Comparison of ENCODE assay signal across 9 cellular contexts in the genomic region with DNA sequence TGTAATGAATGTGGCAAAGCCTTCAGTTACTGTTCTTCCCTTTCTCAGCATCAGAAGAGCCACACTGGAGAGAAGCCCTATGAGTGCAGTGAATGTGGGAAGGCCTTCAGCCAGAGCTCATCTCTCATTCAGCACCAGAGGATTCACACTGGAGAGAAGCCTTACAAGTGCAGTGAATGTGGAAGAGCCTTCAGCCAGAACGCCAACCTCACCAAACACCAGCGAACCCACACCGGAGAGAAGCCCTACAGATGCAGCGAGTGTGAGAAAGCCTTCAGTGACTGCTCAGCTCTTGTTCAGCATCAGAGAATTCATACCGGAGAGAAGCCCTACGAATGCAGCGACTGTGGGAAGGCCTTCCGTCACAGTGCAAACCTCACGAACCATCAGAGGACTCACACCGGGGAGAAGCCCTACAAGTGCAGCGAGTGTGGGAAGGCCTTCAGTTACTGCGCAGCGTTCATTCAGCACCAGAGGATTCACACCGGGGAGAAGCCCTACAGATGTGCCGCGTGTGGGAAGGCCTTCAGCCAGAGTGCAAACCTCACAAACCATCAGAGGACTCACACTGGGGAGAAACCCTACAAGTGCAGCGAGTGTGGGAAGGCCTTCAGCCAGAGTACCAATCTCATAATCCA. TPM values are rescaled to one million over a fixed set of nuclear protein-coding genes. Genes with fewer than 3 reads are reported as not detected.
A peak's percentile ranks its signal among the peaks of the same experiment; 100 is the strongest.
DNase-seq lines count a peak whose midpoint lies in the region; ATAC-seq lines count a peak whose summit lies in the region.
"Had no signal": no experiment of that assay in that cellular context is flagged by ENCODE, and none has a peak within 500 bp of the region (broad histone marks: within the 10 kb centered on the region; RNA-seq: fewer than 3 reads in every experiment).

No MANE protein-coding gene starts in this region.

- peaks cover 71% of the 10 kb centered on the region for H3K36me3 Mint-ChIP-seq in activated T-cell treated with anti-CD3 and anti-CD28 coated beads, Interleukin-2, amount 50 U/mL, for 4 hours (ENCODE audit: insufficient read depth)
- H3K36me3 Mint-ChIP-seq in central memory CD8-positive, alpha-beta T cell (ENCODE audit: insufficient read depth): peaks cover 70% of the 10 kb centered on the region

- peaks cover 27% of the 10 kb centered on the region for H3K4me1 Mint-ChIP-seq in activated T-cell treated with anti-CD3 and anti-CD28 coated beads, Interleukin-2, amount 50 U/mL, for 4 hours (ENCODE audit: low read depth)
- H3K4me1 Mint-ChIP-seq in central memory CD8-positive, alpha-beta T cell: peaks cover 23% of the 10 kb centered on the region

- H3K27ac Mint-ChIP-seq in central memory CD8-positive, alpha-beta T cell (ENCODE audit: low read depth): peak overlapping the region; percentile 16

- peaks cover 7% of the 10 kb centered on the region for H3K9me3 Mint-ChIP-seq in activated T-cell treated with anti-CD3 and anti-CD28 coated beads, Interleukin-2, amount 50 U/mL, for 4 hours
- H3K9me3 Mint-ChIP-seq in central memory CD8-positive, alpha-beta T cell: no peaks in the 10 kb centered on the region

- intact Hi-C loops in left cardiac atrium (cut with DNase I): no loop called here

- ATAC-seq in activated T-cell treated with anti-CD3 and anti-CD28 coated beads, Interleukin-2, amount 50 U/mL, for 4 hours: peak; percentile 13 to 16
- ATAC-seq in central memory CD8-positive, alpha-beta T cell (replicated peaks; ENCODE audit: extremely low read depth, poor library complexity, severe bottlenecking): no peak
- no peak for ATAC-seq in left cardiac atrium
- no peak for ATAC-seq in GM19452 (IDR thresholded peaks at IDR 0.05; ENCODE audit: unreplicated experiment)
- no peak for ATAC-seq in HG02623 (IDR thresholded peaks at IDR 0.05; ENCODE audit: unreplicated experiment)

- no peak for DNase-seq in activated T-cell treated with anti-CD3 and anti-CD28 coated beads, Interleukin-2, amount 50 U/mL, for 4 hours
- DNase-seq in activated T-cell treated with anti-CD3 and anti-CD28 coated beads, Interleukin-2, amount 50 U/mL, for 1 hour: no peak
- DNase-seq in NAMALWA (ENCODE audit: low spot score) (peak; percentile 39), left cardiac atrium (no peak)
- DNase-seq in central memory CD8-positive, alpha-beta T cell (ENCODE audit: low spot score in 2 of 2): no peak
- DNase-seq in stimulated activated CD4-positive, alpha-beta T cell treated with anti-CD3 and anti-CD28 coated beads, Interleukin-4, amount 100 ng/mL, for 1 hour: peak; percentile 25
- DNase-seq: NCI-H1694 treated with DMSO at 0.1 percent for 48 hours had no signal

- H3K27me3 Mint-ChIP-seq in activated T-cell treated with anti-CD3 and anti-CD28 coated beads, Interleukin-2, amount 50 U/mL, for 4 hours (ENCODE audit: low read depth): no peaks in the 10 kb centered on the region
- H3K27me3 Mint-ChIP-seq in central memory CD8-positive, alpha-beta T cell: no peaks in the 10 kb centered on the region

- no peak overlapping the region for H3K4me3 Mint-ChIP-seq in activated T-cell treated with anti-CD3 and anti-CD28 coated beads, Interleukin-2, amount 50 U/mL, for 4 hours
- H3K4me3 Mint-ChIP-seq in central memory CD8-positive, alpha-beta T cell: no peak overlapping the region

RNA-seq across cellular contexts. Expression of a gene that starts 6.8 kb away (rescaled TPM):
- total RNA-seq in activated T-cell treated with anti-CD3 and anti-CD28 coated beads, Interleukin-2, amount 50 U/mL, for 4 hours: 1,000 to 10,000 TPM; 1,591 to 1,973 (median 1,685) TPM
- total RNA-seq in left cardiac atrium: 100 to 1,000 TPM; 691 to 730 TPM

RNA-seq across cellular contexts. Expression of a gene that starts 6.9 kb away (rescaled TPM):
- total RNA-seq in activated T-cell treated with anti-CD3 and anti-CD28 coated beads, Interleukin-2, amount 50 U/mL, for 4 hours: 10 to 100 TPM; 20.5 to 24.2 (median 21.6) TPM
- 10 to 100 TPM; 17.2 to 22.6 TPM for total RNA-seq in left cardiac atrium

RNA-seq across cellular contexts. Expression of a gene that starts 20.2 kb away (rescaled TPM):
- 10 to 100 TPM in 2 of 3 donors, 1 to 10 TPM in 1; 9.0 to 14.0 (median 13.6) TPM for total RNA-seq in activated T-cell treated with anti-CD3 and anti-CD28 coated beads, Interleukin-2, amount 50 U/mL, for 4 hours
- total RNA-seq in left cardiac atrium: 1 to 10 TPM; 6.2 to 6.6 TPM

RNA-seq across cellular contexts. Expression of a gene that starts 47.4 kb away (rescaled TPM):
- total RNA-seq in activated T-cell treated with anti-CD3 and anti-CD28 coated beads, Interleukin-2, amount 50 U/mL, for 4 hours: 1 to 10 TPM; 1.9 to 3.2 (median 3.0) TPM
- total RNA-seq in left cardiac atrium: 10 to 100 TPM; 12.1 to 16.1 TPM

Comparison
In these comparisons a context has a peak if more than half of its experiments do, and no peak if none do; other contexts are left out.
1. ATAC-seq: peak in activated T-cell treated with anti-CD3 and anti-CD28 coated beads, Interleukin-2, amount 50 U/mL, for 4 hours (2 of 2); none in central memory CD8-positive, alpha-beta T cell (single experiment), left cardiac atrium (0 of 2), GM19452 (single experiment) and HG02623 (single experiment).
2. DNase-seq: peak in NAMALWA (single experiment) and stimulated activated CD4-positive, alpha-beta T cell treated with anti-CD3 and anti-CD28 coated beads, Interleukin-4, amount 100 ng/mL, for 1 hour (single experiment); none in activated T-cell treated with anti-CD3 and anti-CD28 coated beads, Interleukin-2, amount 50 U/mL, for 4 hours (single experiment), activated T-cell treated with anti-CD3 and anti-CD28 coated beads, Interleukin-2, amount 50 U/mL, for 1 hour (single experiment), central memory CD8-positive, alpha-beta T cell (0 of 2) and left cardiac atrium (single experiment).